Comparison of ENCODE assay signal across 8 cellular contexts in genomic region chr16:4373909-4374742, GRCh38. TPM values are rescaled to one million over a fixed set of nuclear protein-coding genes. Genes with fewer than 3 reads are reported as not detected.
DNase-seq lines count a peak whose midpoint lies in the region; ATAC-seq, FAIRE-seq and TF ChIP-seq lines count a peak whose summit lies in the region.

No MANE protein-coding gene starts in this region.

- 23 to 37% methylated on average over 6 to 29 of the region's 30 CpGs for WGBS in endodermal cell (ENCODE audit: insufficient coverage in 1 of 2, insufficient read length in 1 of 2), 2 experiments
- WGBS in mesendoderm (ENCODE audit: extremely low coverage, insufficient coverage, low lambda C conversion rate) = no CpG with 5 or more reads among the region's 30 CpGs

- no peaks in the 10 kb centered on the region for H3K27me3 Mint-ChIP-seq in endodermal cell (ENCODE audit: insufficient read depth)

- peak overlapping the region; percentile 68 for H2AK5ac ChIP-seq in mesendoderm (ENCODE audit: low read length)

- H3K23ac ChIP-seq in mesendoderm (ENCODE audit: low read length) = peak overlapping the region; percentile 66

- H4K5ac ChIP-seq in mesendoderm (ENCODE audit: low read length) = no peak overlapping the region

- no peak for ATAC-seq in GM18498 (IDR thresholded peaks at IDR 0.05; ENCODE audit: unreplicated experiment)

- peak overlapping the region; percentile 78 for H3K56ac ChIP-seq in mesendoderm (ENCODE audit: low read length)

- no TSS peak for BruUV-seq in A673 (replicated peaks; lab: Mats Ljungman, UMichigan)

- no peak overlapping the region for H4K8ac ChIP-seq in mesendoderm (ENCODE audit: low read depth, low read length)

- peak overlapping the region; percentile 36 for H3K4me3 Mint-ChIP-seq in endodermal cell

- H2BK5ac ChIP-seq in mesendoderm (ENCODE audit: low read length) = peak overlapping the region; percentile 35

- no peaks in the 10 kb centered on the region for H3K27me3 ChIP-seq in A673 (replicated peaks; ENCODE audit: insufficient read depth, low read depth, low read length, poor library complexity)
- no peaks in the 10 kb centered on the region for H3K27me3 ChIP-seq in MG63
- H3K27me3 ChIP-seq in endodermal cell (ENCODE audit: control insufficient read depth, insufficient read depth, low read length, poor library complexity, severe bottlenecking) = no peaks in the 10 kb centered on the region
- no peaks in the 10 kb centered on the region for H3K27me3 ChIP-seq in mesendoderm (ENCODE audit: insufficient read depth, low read length, poor library complexity)

- H2BK120ac ChIP-seq in mesendoderm (ENCODE audit: low read depth, low read length) = no peak overlapping the region

- no peak for TF ChIP-seq POLR2A in GM12891 (IDR thresholded peaks at IDR 0.05; ENCODE audit: low read depth, low read length)

- H3K9me3 ChIP-seq in A673 (ENCODE audit: low read depth, low read length, poor library complexity, severe bottlenecking) (no peaks in the 10 kb centered on the region), MG63 (no peaks in the 10 kb centered on the region), endodermal cell (ENCODE audit: control insufficient read depth, low read length) (no peaks in the 10 kb centered on the region)

- H3K36me3 Mint-ChIP-seq in endodermal cell (ENCODE audit: low read depth) = no peaks in the 10 kb centered on the region

- H3K27ac Mint-ChIP-seq in endodermal cell = peak overlapping the region; percentile 84

- H3K79me1 ChIP-seq in mesendoderm (ENCODE audit: low read length) = peaks cover 2% of the 10 kb centered on the region

- CTCF ChIA-PET in A673 (lab: Charles Lee) = interaction anchor here (0.9 to 1.5 kb wide), 2 partner anchors 28 to 175 kb away, joined by 4 to 5 read pairs; no protein-coding TSS in a partner anchor

- H3K4me1 Mint-ChIP-seq in endodermal cell = peaks cover 31% of the 10 kb centered on the region

- H3K4me1 ChIP-seq in A673 (ENCODE audit: insufficient read depth, low read length, poor library complexity, severe bottlenecking) (peaks cover 31% of the 10 kb centered on the region), endodermal cell (ENCODE audit: control insufficient read depth, insufficient read depth, low read length) (peaks cover 36% of the 10 kb centered on the region), mesendoderm (ENCODE audit: control insufficient read depth, low read depth, low read length) (peaks cover 24% of the 10 kb centered on the region)

- H3K4me3 ChIP-seq in A673 (ENCODE audit: low read depth, low read length, poor library complexity, severe bottlenecking) = peak overlapping the region; percentile 68
- H3K4me3 ChIP-seq in MG63 = peak overlapping the region; percentile 74
- H3K4me3 ChIP-seq in endodermal cell (ENCODE audit: low read length) = peak overlapping the region; percentile 82
- no peak overlapping the region for H3K4me3 ChIP-seq in mesendoderm (ENCODE audit: low read length)

- no peak overlapping the region for H2BK15ac ChIP-seq in mesendoderm (replicated peaks; ENCODE audit: low read depth)

- H3K36me3 ChIP-seq in A673 (ENCODE audit: insufficient read depth, low read length, poor library complexity, severe bottlenecking) (no peaks in the 10 kb centered on the region), MG63 (peaks cover 55% of the 10 kb centered on the region), endodermal cell (ENCODE audit: control insufficient read depth, insufficient read depth, low read length) (no peaks in the 10 kb centered on the region), mesendoderm (ENCODE audit: control insufficient read depth, insufficient read depth, low read length) (no peaks in the 10 kb centered on the region)

- peak overlapping the region; percentile 20 for H3K18ac ChIP-seq in mesendoderm (ENCODE audit: low read length)

- peak overlapping the region; percentile 38 for H3K9ac ChIP-seq in endodermal cell (ENCODE audit: extremely low read depth, low read length, poor library complexity, severe bottlenecking)
- peak overlapping the region; percentile 56 for H3K9ac ChIP-seq in mesendoderm (ENCODE audit: low read length)

- H3K9me3 Mint-ChIP-seq in endodermal cell = no peaks in the 10 kb centered on the region

- DNase-seq in A673 (ENCODE audit: low spot score) (peak; percentile 52), MG63 (peak; percentile 96), endodermal cell (peak; percentile 85), mesendoderm (peak; percentile 83), NCI-H1930 (lab: John Stamatoyannopoulos, UW) (no peak), GM12891 (ENCODE audit: insufficient read length, low spot score) (no peak)
- no peak for DNase-seq in activated CD4-positive, CD25-positive, alpha-beta regulatory T cell (lab: John Stamatoyannopoulos, UW)

- H3K4ac ChIP-seq in mesendoderm (ENCODE audit: low read depth, low read length) = peak overlapping the region; percentile 7

- TF ChIP-seq CTCF in A673 (conservative IDR thresholded peaks at IDR 0.05; ENCODE audit: low read depth, low read length) (no peak), endodermal cell (conservative IDR thresholded peaks at IDR 0.05) (no peak)

- POLR2A ChIA-PET in A673 (lab: Charles Lee; ENCODE audit: low non-redundant PET) = no interaction called here

- FAIRE-seq in GM12891 (lab: Jason Lieb, UNC) = no peak

- H3K27ac ChIP-seq in A673 (ENCODE audit: low read depth, low read length, poor library complexity, severe bottlenecking) = peak overlapping the region; percentile 53
- peak overlapping the region; percentile 72 for H3K27ac ChIP-seq in endodermal cell (ENCODE audit: low read depth, low read length)
- H3K27ac ChIP-seq in mesendoderm (ENCODE audit: low read depth, low read length) = peak overlapping the region; percentile 47

- H3K79me2 ChIP-seq in mesendoderm (ENCODE audit: control insufficient read depth, insufficient read depth, low read length) = no peaks in the 10 kb centered on the region

- intact Hi-C loops in A673 (cut with micrococcal nuclease; ENCODE audit: unreplicated experiment) = no loop called here

- peak overlapping the region; percentile 34 for H3K4me2 ChIP-seq in mesendoderm (ENCODE audit: low read length)

TF ChIP-seq in GM12891, 5 proteins besides CTCF, POLR2A, EP300 and RAD21:
- TF ChIP-seq POLR2AphosphoS5 (IDR thresholded peaks at IDR 0.05; ENCODE audit: low read depth, low read length) = no peak
- TF ChIP-seq TAF1 (IDR thresholded peaks at IDR 0.05; ENCODE audit: low read depth, low read length) = no peak
- TF ChIP-seq PAX5 (IDR thresholded peaks at IDR 0.05; ENCODE audit: insufficient read depth, low read length, severe bottlenecking) = no peak
- no peak for TF ChIP-seq POU2F2 (IDR thresholded peaks at IDR 0.05; ENCODE audit: low read depth, low read length)
- TF ChIP-seq SPI1 (IDR thresholded peaks at IDR 0.05; ENCODE audit: low read depth, low read length) = no peak

RNA-seq across cellular contexts. Expression of gene VASN, which starts 2.5 kb away (rescaled TPM):
- total RNA-seq in A673 (2021) (5.4 and 6.6 TPM in 2 replicates), endodermal cell (10 to 100 TPM; 10.4 to 12.1 TPM)
- 55.7 and 68.7 TPM in 2 replicates for total RNA-seq in MG63 (2014; rRNA removed; shearing (Covaris generic); ENCODE audit: low replicate concordance)
- polyA plus RNA-seq in endodermal cell (2013, experiment 1 of 2) = 11.5 TPM
- 11.6 TPM for polyA plus RNA-seq in endodermal cell (2013, experiment 2 of 2)
- 6.4 TPM for polyA plus RNA-seq in mesendoderm (2013, experiment 1 of 2)
- polyA plus RNA-seq in mesendoderm (2013, experiment 2 of 2) = 6.5 TPM
- 0.15 TPM for polyA plus RNA-seq in GM12891 (2012; ENCODE audit: low read depth, missing spikeins)

RNA-seq across cellular contexts. Expression of gene PAM16, which starts 23.0 kb away (rescaled TPM):
- 89.7 and 90.3 TPM in 2 replicates for total RNA-seq in A673 (2021)
- 84.1 and 105 TPM in 2 replicates for total RNA-seq in MG63 (2014; rRNA removed; shearing (Covaris generic); ENCODE audit: low replicate concordance)
- total RNA-seq in endodermal cell = 10 to 100 TPM; 57.7 to 66.2 TPM
- 57.2 TPM for polyA plus RNA-seq in endodermal cell (2013, experiment 1 of 2)
- 62.4 TPM for polyA plus RNA-seq in endodermal cell (2013, experiment 2 of 2)
- polyA plus RNA-seq in mesendoderm (2013, experiment 1 of 2) = 140 TPM
- polyA plus RNA-seq in mesendoderm (2013, experiment 2 of 2) = 140 TPM
- 42.2 TPM for polyA plus RNA-seq in GM12891 (2012; ENCODE audit: low read depth, missing spikeins)

RNA-seq across cellular contexts. Expression of gene CORO7, which starts 42.3 kb away (rescaled TPM):
- 24.4 and 31.2 TPM in 2 replicates for total RNA-seq in A673 (2021)
- 7.5 and 9.2 TPM in 2 replicates for total RNA-seq in MG63 (2014; rRNA removed; shearing (Covaris generic); ENCODE audit: low replicate concordance)
- total RNA-seq in endodermal cell = 10 to 100 TPM; 32.5 to 37.5 TPM
- 17.2 TPM for polyA plus RNA-seq in endodermal cell (2013, experiment 1 of 2)
- 18.4 TPM for polyA plus RNA-seq in endodermal cell (2013, experiment 2 of 2)
- polyA plus RNA-seq in mesendoderm (2013, experiment 1 of 2) = 8.8 TPM
- 9.0 TPM for polyA plus RNA-seq in mesendoderm (2013, experiment 2 of 2)
- polyA plus RNA-seq in GM12891 (2012; ENCODE audit: low read depth, missing spikeins) = 37.8 TPM

RNA-seq across cellular contexts. Expression of gene DNAJA3, which starts 51.5 kb away (rescaled TPM):
- total RNA-seq in A673 (2021) (101 and 105 TPM in 2 replicates), endodermal cell (10 to 100 TPM; 37.4 to 38.5 TPM)
- 125 and 127 TPM in 2 replicates for total RNA-seq in MG63 (2014; rRNA removed; shearing (Covaris generic); ENCODE audit: low replicate concordance)
- polyA plus RNA-seq in endodermal cell (2013, experiment 1 of 2) = 33.2 TPM
- 35.2 TPM for polyA plus RNA-seq in endodermal cell (2013, experiment 2 of 2)
- polyA plus RNA-seq in mesendoderm (2013, experiment 1 of 2) = 53.2 TPM
- 52.7 TPM for polyA plus RNA-seq in mesendoderm (2013, experiment 2 of 2)
- polyA plus RNA-seq in GM12891 (2012; ENCODE audit: low read depth, missing spikeins) = 34.2 TPM

RNA-seq across cellular contexts. Expression of gene GLIS2, which starts 58.3 kb away (rescaled TPM):
- total RNA-seq in A673 (2021) = 10.6 and 15.4 TPM in 2 replicates
- 0.22 and 2.1 TPM in 2 replicates for total RNA-seq in MG63 (2014; rRNA removed; shearing (Covaris generic); ENCODE audit: low replicate concordance)
- 10 to 100 TPM in 1 of 2 donors, 1 to 10 TPM in 1; 9.1 to 13.2 TPM for total RNA-seq in endodermal cell
- polyA plus RNA-seq in endodermal cell (2013, experiment 1 of 2) = 16.6 TPM
- 15.6 TPM for polyA plus RNA-seq in endodermal cell (2013, experiment 2 of 2)
- polyA plus RNA-seq in mesendoderm (2013, experiment 1 of 2) = 6.2 TPM
- polyA plus RNA-seq in mesendoderm (2013, experiment 2 of 2) = 6.5 TPM
- 0.31 TPM for polyA plus RNA-seq in GM12891 (2012; ENCODE audit: low read depth, missing spikeins)

Comparison
In these comparisons a context has a peak if more than half of its experiments do, and no peak if none do; other contexts are left out.
1. DNase-seq: peak in A673 (single experiment), MG63 (single experiment), endodermal cell (single experiment) and mesendoderm (single experiment); none in NCI-H1930 (0 of 2), GM12891 (single experiment) and activated CD4-positive, CD25-positive, alpha-beta regulatory T cell (0 of 4).
2. Peak in every context shown above with its lines, with median percentiles within 50 percentile points of each other: H3K27ac ChIP-seq.